ENCODE assay signal across 8 cellular contexts in the genomic region with DNA sequence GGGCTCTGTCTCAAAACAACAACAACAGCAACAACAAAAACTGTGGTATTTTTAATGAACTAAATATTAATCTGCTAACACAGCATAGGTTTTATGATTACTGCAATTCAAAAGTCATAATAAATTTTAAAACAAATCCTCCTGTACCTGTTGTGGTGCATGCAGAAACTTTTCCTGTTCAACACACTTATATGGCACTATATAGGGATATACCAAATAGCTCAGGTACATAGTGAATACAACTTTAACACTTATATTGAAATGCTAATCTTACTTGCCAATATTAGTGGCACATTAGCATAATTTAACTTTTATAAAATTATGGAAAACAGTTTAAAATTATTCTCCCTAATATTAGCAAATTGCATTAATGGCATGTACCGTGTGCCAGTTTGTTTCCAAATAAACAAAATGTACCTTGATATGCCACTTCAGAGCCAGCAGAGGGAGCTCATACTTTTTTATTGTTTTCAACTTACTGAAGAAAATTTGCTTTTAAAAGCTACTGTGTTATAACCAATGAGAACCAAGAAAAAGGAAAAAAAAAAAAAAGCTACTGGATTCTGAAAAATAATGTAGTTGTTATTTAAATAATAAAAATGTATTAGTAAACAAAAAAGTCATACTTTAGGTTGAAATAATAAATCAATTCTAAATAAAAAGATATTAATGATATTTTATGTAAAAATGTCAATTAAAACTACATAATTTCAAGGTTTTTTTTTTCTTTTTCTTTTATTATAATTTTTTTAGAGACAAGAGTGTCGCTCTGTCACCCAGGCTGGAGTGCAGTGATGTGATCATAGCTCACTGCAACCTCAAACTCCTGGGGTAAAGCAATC. TPM values are rescaled to one million over a fixed set of nuclear protein-coding genes. Genes with fewer than 3 reads are reported as not detected.
DNase-seq lines count a peak whose midpoint lies in the region; ATAC-seq, FAIRE-seq and TF ChIP-seq lines count a peak whose summit lies in the region.

No MANE protein-coding gene starts in this region.

- no peaks in the 10 kb centered on the region for H3K4me1 ChIP-seq in kidney (ENCODE audit: control insufficient read depth in 1 of 2, insufficient read depth in 1 of 2, low read depth in 1 of 2, low read length in 2 of 2)

- peak; percentile 28 for DNase-seq in AG08396 (ENCODE audit: low spot score)
- peak; percentile 19 for DNase-seq in NCI-H2171 (lab: John Stamatoyannopoulos, UW)
- DNase-seq in astrocyte of the spinal cord (ENCODE audit: low read depth, low spot score): peak; percentile 74
- DNase-seq in kidney: no peak
- no peak for DNase-seq in GM19238 (ENCODE audit: insufficient read length, low spot score)
- no peak for DNase-seq in T-helper 2 cell treated with Interferon-gamma antibody and Interleukin-4, amounts not matched to agents 5 μg/mL and 100 μg/mL, for 36 hours (ENCODE audit: low spot score)

- H3K4me3 Mint-ChIP-seq in T-helper 2 cell treated with Interferon-gamma antibody and Interleukin-4, amounts not matched to agents 5 μg/mL and 100 μg/mL, for 36 hours: no peak overlapping the region

- in situ Hi-C loops in astrocyte of the spinal cord (cut with HindIII; ENCODE audit: low sequenced_read_pairs): no loop called here

- H3K36me3 ChIP-seq in kidney (ENCODE audit: control insufficient read depth in 1 of 2, insufficient read depth in 2 of 2, low read length in 2 of 2): no peaks in the 10 kb centered on the region

- H3K27ac ChIP-seq in kidney (ENCODE audit: low read depth in 2 of 2, low read length in 2 of 2): no peak overlapping the region

- H3K9me3 ChIP-seq in kidney (ENCODE audit: control insufficient read depth in 1 of 2, low read length in 2 of 2): no peaks in the 10 kb centered on the region

- intact Hi-C loops in kidney (cut with DNase I): loop anchor here (5.0 kb wide), 1 partner anchor 118 kb away; no protein-coding TSS in a partner anchor

- H3K9me3 Mint-ChIP-seq in T-helper 2 cell treated with Interferon-gamma antibody and Interleukin-4, amounts not matched to agents 5 μg/mL and 100 μg/mL, for 36 hours: peaks cover 3% of the 10 kb centered on the region

- ATAC-seq in HG02623 (IDR thresholded peaks at IDR 0.05; ENCODE audit: unreplicated experiment): peak; percentile 75

- H3K27ac Mint-ChIP-seq in T-helper 2 cell treated with Interferon-gamma antibody and Interleukin-4, amounts not matched to agents 5 μg/mL and 100 μg/mL, for 36 hours: no peak overlapping the region

- no peak overlapping the region for H3K9ac ChIP-seq in kidney (ENCODE audit: low read length in 2 of 2)

- TF ChIP-seq CTCF in GM12873 (IDR thresholded peaks at IDR 0.05; ENCODE audit: insufficient read depth, low read depth, low read length, missing control alignments): peak; percentile 49
- peak; percentile 59 for TF ChIP-seq CTCF in astrocyte of the spinal cord (IDR thresholded peaks at IDR 0.05; ENCODE audit: low read depth, low read length)
- peak; percentile 82 for TF ChIP-seq CTCF in kidney (IDR thresholded peaks at IDR 0.05; ENCODE audit: borderline replicate concordance, extremely low read depth, insufficient read depth)

- no peak overlapping the region for H3K4me3 ChIP-seq in astrocyte of the spinal cord (ENCODE audit: low read depth, low read length)
- no peak overlapping the region for H3K4me3 ChIP-seq in kidney (ENCODE audit: low read length in 2 of 2)

- FAIRE-seq in kidney (lab: Jason Lieb, UNC): peak; percentile 99

- H3K36me3 Mint-ChIP-seq in T-helper 2 cell treated with Interferon-gamma antibody and Interleukin-4, amounts not matched to agents 5 μg/mL and 100 μg/mL, for 36 hours (ENCODE audit: low read depth): no peaks in the 10 kb centered on the region

- no peaks in the 10 kb centered on the region for H3K27me3 Mint-ChIP-seq in T-helper 2 cell treated with Interferon-gamma antibody and Interleukin-4, amounts not matched to agents 5 μg/mL and 100 μg/mL, for 36 hours (ENCODE audit: low read depth)

- H3K4me1 Mint-ChIP-seq in T-helper 2 cell treated with Interferon-gamma antibody and Interleukin-4, amounts not matched to agents 5 μg/mL and 100 μg/mL, for 36 hours (ENCODE audit: low read depth): peaks cover 23% of the 10 kb centered on the region

RNA-seq across cellular contexts. Expression of a gene that starts 18.0 kb away (rescaled TPM):
- total RNA-seq in kidney: 39.2 TPM
- 14.5 TPM for polyA plus RNA-seq in kidney (ENCODE audit: insufficient read depth, low read depth, low replicate concordance)

RNA-seq across cellular contexts. Expression of a gene that starts 56.9 kb away (rescaled TPM):
- 52.2 TPM for total RNA-seq in kidney
- 28.7 TPM for polyA plus RNA-seq in kidney (ENCODE audit: insufficient read depth, low read depth, low replicate concordance)

Comparison
In these comparisons a context has a peak if more than half of its experiments do, and no peak if none do; other contexts are left out.
1. DNase-seq: peak in AG08396 (single experiment), NCI-H2171 (single experiment) and astrocyte of the spinal cord (single experiment); none in kidney (single experiment), GM19238 (single experiment) and T-helper 2 cell treated with Interferon-gamma antibody and Interleukin-4, amounts not matched to agents 5 μg/mL and 100 μg/mL, for 36 hours (single experiment).
2. Peak in every context shown above with its lines, with median percentiles within 50 percentile points of each other: CTCF ChIP-seq.